ENCODE assay signal across 28 cellular contexts in the genomic region with DNA sequence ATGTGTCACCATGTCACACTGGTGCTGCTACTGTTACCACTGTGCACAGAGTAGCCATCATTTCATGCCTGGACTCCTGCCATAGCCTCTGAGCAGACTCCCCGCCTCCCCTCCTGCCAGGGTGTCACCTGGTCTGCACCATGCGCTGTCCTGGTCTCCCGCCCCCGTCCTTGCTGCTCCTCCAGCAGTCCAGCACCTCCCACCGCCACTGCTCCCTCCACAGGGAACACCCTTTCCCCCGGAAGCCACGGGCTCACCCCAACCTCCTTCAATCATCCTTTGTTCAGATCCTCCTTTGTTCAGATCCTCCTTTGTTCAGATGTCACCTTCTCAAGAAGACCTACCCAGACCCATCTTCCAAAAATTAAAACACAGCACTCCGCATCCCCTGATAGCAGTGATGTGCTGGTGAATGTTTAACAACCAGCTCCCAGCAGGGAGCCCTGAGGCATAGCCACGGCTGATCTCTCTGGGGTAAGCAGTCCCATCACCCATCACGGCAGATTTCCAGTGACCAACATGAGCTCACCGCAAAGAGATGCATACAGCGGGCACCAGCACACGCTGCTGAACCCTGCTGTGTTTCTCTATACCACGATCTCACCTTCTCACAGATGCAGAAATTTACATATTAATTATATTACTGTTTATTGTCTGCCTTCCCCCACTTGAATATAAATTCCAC.
A peak's percentile ranks its signal among the peaks of the same experiment; 100 is the strongest.
DNase-seq lines count a peak whose midpoint lies in the region; ATAC-seq and TF ChIP-seq lines count a peak whose summit lies in the region.
"Had no signal": no experiment of that assay in that cellular context is flagged by ENCODE, and none has a peak within 500 bp of the region (broad histone marks: within the 10 kb centered on the region; RNA-seq: fewer than 3 reads in every experiment).

No MANE protein-coding gene starts in this region.

- no peaks in the 10 kb centered on the region for H3K79me2 ChIP-seq in smooth muscle cell (ENCODE audit: low read depth)

- no peak overlapping the region for H3K4me3 Mint-ChIP-seq in activated naive CD8-positive, alpha-beta T cell treated with anti-CD3 and anti-CD28 coated beads for 36 hours
- H3K4me3 Mint-ChIP-seq: activated CD4-positive, alpha-beta T cell treated with anti-CD3 and anti-CD28 coated beads, Interleukin-2, amount 10 ng/mL, durations not matched to agents 24 days and 14 days; activated CD8-positive, alpha-beta memory T cell treated with anti-CD3 and anti-CD28 coated beads, Interleukin-2, amount 10 ng/mL, durations not matched to agents 7 days and 5 days; CD4-positive, alpha-beta T cell; memory B cell; stimulated activated naive CD8-positive, alpha-beta T cell treated with anti-CD3 and anti-CD28 coated beads, Interleukin-15, Interleukin-2, amounts not matched to agents 100 ng/mL and 50 ng/mL, for 24 hours had no signal

- TF ChIP-seq CTCF in upper lobe of right lung (IDR thresholded peaks at IDR 0.05) (no peak), smooth muscle cell (IDR thresholded peaks at IDR 0.05; ENCODE audit: borderline replicate concordance, insufficient read depth, poor library complexity, severe bottlenecking) (no peak)

- ATAC-seq in upper lobe of right lung, result peak; percentile 36
- ATAC-seq: activated CD8-positive, alpha-beta memory T cell treated with anti-CD3 and anti-CD28 coated beads, Interleukin-2, amount 10 ng/mL, durations not matched to agents 7 days and 5 days; left lobe of liver had no signal

- intact Hi-C loops in upper lobe of right lung (cut with DNase I), result no loop called here

- H3K9me3 Mint-ChIP-seq in activated naive CD8-positive, alpha-beta T cell treated with anti-CD3 and anti-CD28 coated beads for 36 hours, result no peaks in the 10 kb centered on the region
- H3K9me3 Mint-ChIP-seq: memory B cell, naive B cell had no signal

- H3K4me1 ChIP-seq in upper lobe of right lung, result no peaks in the 10 kb centered on the region
- H3K4me1 ChIP-seq in smooth muscle cell (ENCODE audit: low read depth), result no peaks in the 10 kb centered on the region

- H3K27ac ChIP-seq in upper lobe of right lung, result no peak overlapping the region
- H3K27ac ChIP-seq in smooth muscle cell (ENCODE audit: low read depth), result no peak overlapping the region
- H3K27ac ChIP-seq: HL-60, PC-9, thoracic aorta had no signal

- no peak overlapping the region for H2AFZ ChIP-seq in smooth muscle cell (ENCODE audit: low read depth)
- H2AFZ ChIP-seq: PC-9 had no signal

- no peak overlapping the region for H3K4me2 ChIP-seq in smooth muscle cell
- H3K4me2 ChIP-seq: PC-9 had no signal

- H3K27ac Mint-ChIP-seq in activated naive CD8-positive, alpha-beta T cell treated with anti-CD3 and anti-CD28 coated beads for 36 hours, result no peak overlapping the region
- H3K27ac Mint-ChIP-seq: activated CD4-positive, alpha-beta T cell treated with anti-CD3 and anti-CD28 coated beads, Interleukin-2, amount 10 ng/mL, durations not matched to agents 24 days and 14 days; activated CD8-positive, alpha-beta memory T cell treated with anti-CD3 and anti-CD28 coated beads, Interleukin-2, amount 10 ng/mL, durations not matched to agents 7 days and 5 days; CD4-positive, alpha-beta T cell; memory B cell; stimulated activated naive CD8-positive, alpha-beta T cell treated with anti-CD3 and anti-CD28 coated beads, Interleukin-15, Interleukin-2, amounts not matched to agents 100 ng/mL and 50 ng/mL, for 24 hours had no signal

- H3F3A ChIP-seq in smooth muscle cell (ENCODE audit: low read depth), result no peaks in the 10 kb centered on the region

- DNase-seq in DMS53 (lab: John Stamatoyannopoulos, UW), result peak; percentile 16
- DNase-seq in DMS53 treated with DMSO at 0.1 percent for 48 hours (lab: John Stamatoyannopoulos, UW; ENCODE audit: unreplicated experiment), result no peak
- peak; percentile 42 for DNase-seq in NCI-H69 (lab: John Stamatoyannopoulos, UW)
- peak; percentile 21 for DNase-seq in glomerular visceral epithelial cell (ENCODE audit: extremely low spot score)
- DNase-seq in upper lobe of right lung, result no peak
- DNase-seq in activated naive CD8-positive, alpha-beta T cell treated with anti-CD3 and anti-CD28 coated beads for 36 hours, result no peak
- DNase-seq in midbrain (lab: John Stamatoyannopoulos, UW), result no peak
- no peak for DNase-seq in smooth muscle cell (lab: John Stamatoyannopoulos, UW; ENCODE audit: unreplicated experiment)
- DNase-seq: 8988T; activated CD4-positive, alpha-beta T cell treated with anti-CD3 and anti-CD28 coated beads, Interleukin-2, amount 10 ng/mL, durations not matched to agents 24 days and 14 days; activated CD8-positive, alpha-beta memory T cell treated with anti-CD3 and anti-CD28 coated beads, Interleukin-2, amount 10 ng/mL, durations not matched to agents 7 days and 5 days; activated T-cell treated with anti-CD3 and anti-CD28 coated beads, Interleukin-2, amount 50 U/mL, for 48 hours; CD4-positive, alpha-beta T cell; effector CD8-positive, alpha-beta T cell; GF-D8; Karpas-422; naive B cell; NCI-H187 treated with DMSO at 0.1 percent for 48 hours; NCI-H2171 treated with DMSO at 0.1 percent for 48 hours; NCI-H524; PC-9; SIG-M5; T1000 had no signal

- H3K36me3 ChIP-seq in upper lobe of right lung (no peaks in the 10 kb centered on the region), smooth muscle cell (ENCODE audit: low read depth) (no peaks in the 10 kb centered on the region)
- H3K36me3 ChIP-seq: thoracic aorta had no signal

- H3K27me3 ChIP-seq in upper lobe of right lung (no peaks in the 10 kb centered on the region), smooth muscle cell (ENCODE audit: low read depth) (no peaks in the 10 kb centered on the region)

- H3K9ac ChIP-seq in smooth muscle cell (ENCODE audit: low read depth), result no peak overlapping the region

- H3K4me3 ChIP-seq in upper lobe of right lung (no peak overlapping the region), smooth muscle cell (no peak overlapping the region)
- H3K4me3 ChIP-seq: PC-9, thoracic aorta had no signal

- H3K36me3 Mint-ChIP-seq in activated naive CD8-positive, alpha-beta T cell treated with anti-CD3 and anti-CD28 coated beads for 36 hours, result no peaks in the 10 kb centered on the region
- H3K36me3 Mint-ChIP-seq: activated CD8-positive, alpha-beta memory T cell treated with anti-CD3 and anti-CD28 coated beads, Interleukin-2, amount 10 ng/mL, durations not matched to agents 7 days and 5 days; naive B cell had no signal

- 89% methylated on average over 14 of the region's 14 CpGs for WGBS in smooth muscle cell (ENCODE audit: low lambda C conversion rate)

- H3K9me3 ChIP-seq in upper lobe of right lung (no peaks in the 10 kb centered on the region), smooth muscle cell (replicated peaks; ENCODE audit: low read depth) (no peaks in the 10 kb centered on the region)
- H3K9me3 ChIP-seq: thoracic aorta had no signal

- no peaks in the 10 kb centered on the region for H4K20me1 ChIP-seq in smooth muscle cell (ENCODE audit: low read depth)

- H3K4me1 Mint-ChIP-seq in activated naive CD8-positive, alpha-beta T cell treated with anti-CD3 and anti-CD28 coated beads for 36 hours, result peaks cover 5% of the 10 kb centered on the region
- H3K4me1 Mint-ChIP-seq: activated CD4-positive, alpha-beta T cell treated with anti-CD3 and anti-CD28 coated beads, Interleukin-2, amount 10 ng/mL, durations not matched to agents 24 days and 14 days; activated CD8-positive, alpha-beta memory T cell treated with anti-CD3 and anti-CD28 coated beads, Interleukin-2, amount 10 ng/mL, durations not matched to agents 7 days and 5 days had no signal

- H3K27me3 Mint-ChIP-seq in activated naive CD8-positive, alpha-beta T cell treated with anti-CD3 and anti-CD28 coated beads for 36 hours, result no peaks in the 10 kb centered on the region
- H3K27me3 Mint-ChIP-seq: activated CD8-positive, alpha-beta memory T cell treated with anti-CD3 and anti-CD28 coated beads, Interleukin-2, amount 10 ng/mL, durations not matched to agents 7 days and 5 days; CD4-positive, alpha-beta T cell; stimulated activated naive CD8-positive, alpha-beta T cell treated with anti-CD3 and anti-CD28 coated beads, Interleukin-15, Interleukin-2, amounts not matched to agents 100 ng/mL and 50 ng/mL, for 24 hours had no signal

Comparison
In these comparisons a context has a peak if more than half of its experiments do, and no peak if none do; other contexts are left out.
1. DNase-seq: peak in DMS53 (single experiment), NCI-H69 (single experiment) and glomerular visceral epithelial cell (single experiment); none in DMS53 treated with DMSO at 0.1 percent for 48 hours (single experiment), upper lobe of right lung (single experiment), activated naive CD8-positive, alpha-beta T cell treated with anti-CD3 and anti-CD28 coated beads for 36 hours (single experiment), midbrain (single experiment) and smooth muscle cell (single experiment).